In genomic region chr19:42028304-42029216, GRCh38 we compare ENCODE assay signal across 8 cellular contexts. TPM values are rescaled to one million over a fixed set of nuclear protein-coding genes. Genes with fewer than 3 reads are reported as not detected.
DNase-seq lines count a peak whose midpoint lies in the region; ATAC-seq and TF ChIP-seq lines count a peak whose summit lies in the region.

No MANE protein-coding gene starts in this region.

- no peak overlapping the region for H3K4me3 ChIP-seq in MM.1S (ENCODE audit: low read length)
- no peak overlapping the region for H3K4me3 ChIP-seq in neural cell (ENCODE audit: low read length)
- no peak overlapping the region for H3K4me3 ChIP-seq in Peyer's patch

- no peak overlapping the region for H3K27ac ChIP-seq in MM.1S (ENCODE audit: low read length)
- no peak overlapping the region for H3K27ac ChIP-seq in neural cell (ENCODE audit: low read length)
- no peak overlapping the region for H3K27ac ChIP-seq in Peyer's patch

- no peak overlapping the region for H3K27ac Mint-ChIP-seq in activated naive CD8-positive, alpha-beta T cell treated with anti-CD3 and anti-CD28 coated beads for 36 hours

- H3K9me3 ChIP-seq in ES-I3 (ENCODE audit: control insufficient read depth, insufficient read depth, low read length), result no peaks in the 10 kb centered on the region
- H3K9me3 ChIP-seq in MM.1S (replicated peaks; ENCODE audit: insufficient read depth, low read length), result no peaks in the 10 kb centered on the region
- H3K9me3 ChIP-seq in neural cell (ENCODE audit: low read length), result no peaks in the 10 kb centered on the region
- H3K9me3 ChIP-seq in Peyer's patch, result no peaks in the 10 kb centered on the region

- H3K79me2 ChIP-seq in MM.1S (ENCODE audit: low read length) (no peaks in the 10 kb centered on the region), neural cell (replicated peaks; ENCODE audit: insufficient read depth, low read length) (no peaks in the 10 kb centered on the region)

- H3K4me1 Mint-ChIP-seq in activated naive CD8-positive, alpha-beta T cell treated with anti-CD3 and anti-CD28 coated beads for 36 hours, result no peaks in the 10 kb centered on the region

- no peaks in the 10 kb centered on the region for H3F3A ChIP-seq in MM.1S (ENCODE audit: insufficient read depth, low read length)
- H3F3A ChIP-seq in neural cell (ENCODE audit: insufficient read depth, low read length, poor library complexity, severe bottlenecking), result no peaks in the 10 kb centered on the region

- TF ChIP-seq CTCF in MM.1S (IDR thresholded peaks at IDR 0.05; ENCODE audit: low read length), result peak; percentile 69
- peak; percentile 44 for TF ChIP-seq CTCF in neural cell (IDR thresholded peaks at IDR 0.05; ENCODE audit: poor library complexity, severe bottlenecking)
- TF ChIP-seq CTCF in Peyer's patch (IDR thresholded peaks at IDR 0.05), result peak in 2 of 6 experiments; percentile 7 to 16

- peaks cover 4% of the 10 kb centered on the region; the same call in 1 of the 2 replicates for H3K4me1 ChIP-seq in ES-I3 (ENCODE audit: insufficient read depth, low read length)
- no peaks in the 10 kb centered on the region for H3K4me1 ChIP-seq in MM.1S (ENCODE audit: low read length)
- H3K4me1 ChIP-seq in Peyer's patch, result peaks cover 0 to 6% (median 0%) of the 10 kb centered on the region in 4 donors

- H3K27me3 ChIP-seq in MM.1S (replicated peaks; ENCODE audit: insufficient read depth, low read length) (peaks cover 65% of the 10 kb centered on the region), neural cell (ENCODE audit: insufficient read depth, low read depth, low read length) (no peaks in the 10 kb centered on the region), Peyer's patch (no peaks in the 10 kb centered on the region)

- H3K36me3 Mint-ChIP-seq in activated naive CD8-positive, alpha-beta T cell treated with anti-CD3 and anti-CD28 coated beads for 36 hours, result no peaks in the 10 kb centered on the region

- H3K4me2 ChIP-seq in MM.1S (ENCODE audit: low read depth, low read length), result no peak overlapping the region
- H3K4me2 ChIP-seq in neural cell (ENCODE audit: low read length), result no peak overlapping the region

- TF ChIP-seq EP300 in neural cell (conservative IDR thresholded peaks at IDR 0.05; ENCODE audit: poor library complexity, severe bottlenecking), result no peak

- H3K9me2 ChIP-seq in MM.1S (replicated peaks; ENCODE audit: insufficient read depth, low read length) (no peaks in the 10 kb centered on the region), neural cell (ENCODE audit: insufficient read depth, low read length) (no peaks in the 10 kb centered on the region)

- H3K36me3 ChIP-seq in ES-I3 (ENCODE audit: insufficient read depth, low read length) (no peaks in the 10 kb centered on the region; the same call in 1 of the 2 replicates), MM.1S (replicated peaks; ENCODE audit: insufficient read depth, low read length) (no peaks in the 10 kb centered on the region), neural cell (ENCODE audit: insufficient read depth, low read length) (peaks cover 9% of the 10 kb centered on the region), Peyer's patch (no peaks in the 10 kb centered on the region)

- no peak for DNase-seq in MM.1S
- peak; percentile 34 for DNase-seq in activated naive CD8-positive, alpha-beta T cell treated with anti-CD3 and anti-CD28 coated beads for 36 hours
- no peak for DNase-seq in Peyer's patch
- no peak for DNase-seq in DMS79 (lab: John Stamatoyannopoulos, UW)
- no peak for DNase-seq in NCI-H2107 treated with DMSO at 0.1 percent for 48 hours (lab: John Stamatoyannopoulos, UW; ENCODE audit: unreplicated experiment)

- H4K20me1 ChIP-seq in MM.1S (ENCODE audit: insufficient read depth, low read length), result no peaks in the 10 kb centered on the region
- no peaks in the 10 kb centered on the region for H4K20me1 ChIP-seq in neural cell (ENCODE audit: insufficient read depth)

- H3K9me3 Mint-ChIP-seq in activated naive CD8-positive, alpha-beta T cell treated with anti-CD3 and anti-CD28 coated beads for 36 hours, result no peaks in the 10 kb centered on the region

- H2AFZ ChIP-seq in MM.1S (ENCODE audit: low read length), result no peak overlapping the region
- no peak overlapping the region for H2AFZ ChIP-seq in neural cell (ENCODE audit: low read depth, low read length)

- TF ChIP-seq POLR2A in Peyer's patch (IDR thresholded peaks at IDR 0.05), result no peak

- H3K4me3 Mint-ChIP-seq in activated naive CD8-positive, alpha-beta T cell treated with anti-CD3 and anti-CD28 coated beads for 36 hours, result no peak overlapping the region

- ATAC-seq in HG03460 (IDR thresholded peaks at IDR 0.05; ENCODE audit: unreplicated experiment), result no peak

- H3K27me3 Mint-ChIP-seq in activated naive CD8-positive, alpha-beta T cell treated with anti-CD3 and anti-CD28 coated beads for 36 hours, result peaks cover 13% of the 10 kb centered on the region

- TF ChIP-seq RAD21 in neural cell (conservative IDR thresholded peaks at IDR 0.05), result no peak

- peak overlapping the region; percentile 55 for H3K9ac ChIP-seq in ES-I3 (ENCODE audit: low read depth, low read length)
- H3K9ac ChIP-seq in MM.1S (ENCODE audit: low read length), result no peak overlapping the region
- no peak overlapping the region for H3K9ac ChIP-seq in neural cell (ENCODE audit: low read length)

TF ChIP-seq in neural cell, 6 proteins besides CTCF, POLR2A, EP300 and RAD21:
- TF ChIP-seq EZH2 (IDR thresholded peaks at IDR 0.05; ENCODE audit: borderline replicate concordance, insufficient read depth, low read length, poor library complexity, severe bottlenecking) (no peak), MXI1 (conservative IDR thresholded peaks at IDR 0.05; ENCODE audit: poor library complexity, severe bottlenecking) (no peak), SMC3 (conservative IDR thresholded peaks at IDR 0.05; ENCODE audit: poor library complexity) (no peak), TAF1 (IDR thresholded peaks at IDR 0.05; ENCODE audit: low read depth) (no peak), POLR2AphosphoS5 (IDR thresholded peaks at IDR 0.05) (no peak), REST (IDR thresholded peaks at IDR 0.05; ENCODE audit: borderline replicate concordance) (no peak)

RNA-seq across cellular contexts. Expression of gene ATP1A3, which starts 34.5 kb away (rescaled TPM):
- 1 to 10 TPM; 4.3 to 4.8 TPM for total RNA-seq in activated naive CD8-positive, alpha-beta T cell treated with anti-CD3 and anti-CD28 coated beads for 36 hours
- 36.2 and 53.6 TPM in 2 replicates for polyA plus RNA-seq in neural cell
- 152 and 155 TPM in 2 replicates for polyA minus RNA-seq in neural cell
- 1 to 10 TPM in 1 of 4 donors, under 1 TPM in 3; 0.35 to 1.3 (median 0.81) TPM for total RNA-seq in Peyer's patch

RNA-seq across cellular contexts. Expression of gene GRIK5, which starts 41.4 kb away (rescaled TPM):
- under 1 TPM; 0.58 to 0.74 TPM for total RNA-seq in activated naive CD8-positive, alpha-beta T cell treated with anti-CD3 and anti-CD28 coated beads for 36 hours
- 22.4 and 28.3 TPM in 2 replicates for polyA plus RNA-seq in neural cell
- 25.6 and 26.6 TPM in 2 replicates for polyA minus RNA-seq in neural cell
- 1 to 10 TPM in 2 of 4 donors, under 1 TPM in 2; 0.57 to 7.4 (median 0.89) TPM for total RNA-seq in Peyer's patch

RNA-seq across cellular contexts. Expression of gene ZNF574, which starts 47.4 kb away (rescaled TPM):
- total RNA-seq in activated naive CD8-positive, alpha-beta T cell treated with anti-CD3 and anti-CD28 coated beads for 36 hours, result 10 to 100 TPM; 15.5 to 16.0 TPM
- polyA plus RNA-seq in neural cell, result 7.0 and 11.0 TPM in 2 replicates
- 27.1 and 29.7 TPM in 2 replicates for polyA minus RNA-seq in neural cell
- total RNA-seq in Peyer's patch, result 10 to 100 TPM; 11.0 to 24.2 (median 17.0) TPM
